Comparison of ENCODE assay signal across 20 cellular contexts in genomic region chr22:48259991-48260670, GRCh38.
"Had no signal": no experiment of that assay in that cellular context is flagged by ENCODE, and none has a peak within 500 bp of the region (broad histone marks: within the 10 kb centered on the region; RNA-seq: fewer than 3 reads in every experiment).

No MANE protein-coding gene starts in this region.

- H3K4me1 Mint-ChIP-seq: activated CD8-positive, alpha-beta memory T cell treated with anti-CD3 and anti-CD28 coated beads, Interleukin-2, amount 10 ng/mL, durations not matched to agents 7 days and 5 days had no signal

- H3K9me3 Mint-ChIP-seq: activated naive CD4-positive, alpha-beta T cell treated with anti-CD3 and anti-CD28 coated beads for 36 hours; activated T-cell treated with anti-CD3 and anti-CD28 coated beads, Interleukin-2, amount 50 U/mL, for 4 hours; T-helper 1 cell treated with Interleukin-12 subunit alpha and Interleukin-12 subunit beta and Interleukin-4 antibody, amounts not matched to agents 30 μg/mL and 1 μg/mL, for 36 hours had no signal

- H3K4me3 Mint-ChIP-seq: activated CD8-positive, alpha-beta memory T cell treated with anti-CD3 and anti-CD28 coated beads, Interleukin-2, amount 10 ng/mL, durations not matched to agents 7 days and 5 days; activated naive CD4-positive, alpha-beta T cell treated with anti-CD3 and anti-CD28 coated beads for 36 hours; activated naive CD8-positive, alpha-beta T cell; activated T-cell treated with anti-CD3 and anti-CD28 coated beads, Interleukin-2, amount 50 U/mL, for 4 hours; T-helper 1 cell treated with Interleukin-12 subunit alpha and Interleukin-12 subunit beta and Interleukin-4 antibody, amounts not matched to agents 30 μg/mL and 1 μg/mL, for 36 hours; WTC11 had no signal

- H3K27ac Mint-ChIP-seq: activated CD8-positive, alpha-beta memory T cell treated with anti-CD3 and anti-CD28 coated beads, Interleukin-2, amount 10 ng/mL, durations not matched to agents 7 days and 5 days; activated naive CD4-positive, alpha-beta T cell treated with anti-CD3 and anti-CD28 coated beads for 36 hours; activated naive CD8-positive, alpha-beta T cell; T-helper 1 cell treated with Interleukin-12 subunit alpha and Interleukin-12 subunit beta and Interleukin-4 antibody, amounts not matched to agents 30 μg/mL and 1 μg/mL, for 36 hours; WTC11 had no signal

- H3K36me3 Mint-ChIP-seq: activated CD8-positive, alpha-beta memory T cell treated with anti-CD3 and anti-CD28 coated beads, Interleukin-2, amount 10 ng/mL, durations not matched to agents 7 days and 5 days; activated naive CD8-positive, alpha-beta T cell; WTC11 had no signal

- DNase-seq: activated CD4-positive, alpha-beta T cell treated with anti-CD3 and anti-CD28 coated beads for 48 hours; activated CD4-positive, alpha-beta T cell treated with anti-CD3 and anti-CD28 coated beads, Interleukin-2, amount 50 U/mL, for 4 hours; activated CD4-positive, CD25-positive, alpha-beta regulatory T cell treated with anti-CD3 and anti-CD28 coated beads, Interleukin-2, amount 50 U/mL, for 72 hours; activated CD8-positive, alpha-beta memory T cell treated with anti-CD3 and anti-CD28 coated beads, Interleukin-2, amount 10 ng/mL, durations not matched to agents 7 days and 5 days; activated effector memory CD4-positive, alpha-beta T cell treated with anti-CD3 and anti-CD28 coated beads, Interleukin-2, amount 50 U/mL, for 16 hours; activated naive CD4-positive, alpha-beta T cell treated with anti-CD3 and anti-CD28 coated beads for 36 hours; activated T-cell treated with anti-CD3 and anti-CD28 coated beads, Interleukin-2, amount 50 U/mL, for 4 hours; amygdala; brain microvascular endothelial cell; Karpas-422; NCI-H1105 treated with DMSO at 0.1 percent for 48 hours; NCI-H1436 treated with DMSO at 0.1 percent for 48 hours; NCI-H1930; NCI-H345; Peyer's patch; SHP77 had no signal

- ATAC-seq: activated CD8-positive, alpha-beta memory T cell treated with anti-CD3 and anti-CD28 coated beads, Interleukin-2, amount 10 ng/mL, durations not matched to agents 7 days and 5 days; activated T-cell treated with anti-CD3 and anti-CD28 coated beads, Interleukin-2, amount 50 U/mL, for 4 hours; K562; WTC11 had no signal

- H3K27me3 Mint-ChIP-seq: activated CD8-positive, alpha-beta memory T cell treated with anti-CD3 and anti-CD28 coated beads, Interleukin-2, amount 10 ng/mL, durations not matched to agents 7 days and 5 days had no signal
